17 cellular contexts compared by ENCODE assay signal in the genomic region with DNA sequence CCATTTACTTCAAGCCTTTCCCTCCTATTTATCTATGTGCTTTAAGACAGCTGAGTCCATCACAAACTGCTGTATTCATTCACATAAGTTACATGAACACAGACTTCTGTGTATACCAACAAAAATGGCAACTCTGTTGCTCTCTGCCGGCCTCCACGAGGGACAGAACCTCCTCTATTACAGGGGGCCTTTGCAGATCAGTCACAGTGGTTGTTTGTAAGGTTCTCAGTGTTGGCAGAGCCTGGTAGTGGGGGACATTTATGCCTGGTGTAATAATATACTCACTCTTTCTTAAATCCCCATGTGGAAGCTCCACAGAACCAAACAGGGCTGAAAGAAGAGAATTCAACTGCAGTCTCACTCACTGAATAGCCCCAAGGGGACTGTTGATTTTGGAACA.
DNase-seq lines count a peak whose midpoint lies in the region; ATAC-seq and TF ChIP-seq lines count a peak whose summit lies in the region.
"Had no signal": no experiment of that assay in that cellular context is flagged by ENCODE, and none has a peak within 500 bp of the region (broad histone marks: within the 10 kb centered on the region; RNA-seq: fewer than 3 reads in every experiment).

No MANE protein-coding gene starts in this region.

- TF ChIP-seq CTCF in MCF 10A (IDR thresholded peaks at IDR 0.05; ENCODE audit: unreplicated experiment) = no peak

- H3K9me3 Mint-ChIP-seq in MCF 10A (ENCODE audit: unreplicated experiment) = no peaks in the 10 kb centered on the region
- H3K9me3 Mint-ChIP-seq: CD4-positive, alpha-beta T cell had no signal

- DNase-seq in Ammon's horn (ENCODE audit: low spot score) (peak; percentile 54), caudate nucleus (lab: John Stamatoyannopoulos, UW) (peak in 7 of 61 donors; percentile 6 to 35 (median 27)), globus pallidus (ENCODE audit: low spot score) (peak; percentile 41), pons (ENCODE audit: low spot score) (peak; percentile 77), NCI-H2227 treated with DMSO at 0.1 percent for 48 hours (lab: John Stamatoyannopoulos, UW) (no peak), MCF 10A (ENCODE audit: unreplicated experiment) (no peak)
- no peak for DNase-seq in central memory CD4-positive, alpha-beta T cell
- DNase-seq: 8988T; AML-193; Calu3; CD4-positive, alpha-beta T cell; DMS 273 treated with DMSO at 0.1 percent for 48 hours; DMS79; GOT3 had no signal

- no peak for ATAC-seq in GM18909 (IDR thresholded peaks at IDR 0.05; ENCODE audit: poor library complexity, unreplicated experiment)
- ATAC-seq: HepG2 had no signal

- CTCF ChIA-PET in MCF 10A (lab: Yijun Ruan, JAX) = interaction anchor here (0.6 to 0.7 kb wide), 3 partner anchors 71 to 882 kb away, joined by 3 read pairs; no protein-coding TSS in a partner anchor

- peak overlapping the region; percentile 54 for H3K27ac ChIP-seq in caudate nucleus (ENCODE audit: low read depth, low read length)
- H3K27ac ChIP-seq: BLaER1 treated with 17β-estradiol and CSF1 and Interleukin-3, amounts not matched to agents 10 nM and 100 nM had no signal

- no peak overlapping the region for H3K4me3 Mint-ChIP-seq in MCF 10A (ENCODE audit: unreplicated experiment)
- H3K4me3 Mint-ChIP-seq: CD4-positive, alpha-beta T cell had no signal

- no peaks in the 10 kb centered on the region for H3K36me3 Mint-ChIP-seq in MCF 10A (ENCODE audit: insufficient read depth, unreplicated experiment)

- no peak overlapping the region for H3K27ac Mint-ChIP-seq in MCF 10A (ENCODE audit: low read depth, unreplicated experiment)
- H3K27ac Mint-ChIP-seq: CD4-positive, alpha-beta T cell had no signal

- H3K4me1 Mint-ChIP-seq in MCF 10A (ENCODE audit: insufficient read depth, unreplicated experiment) = no peaks in the 10 kb centered on the region

- POLR2A ChIA-PET in MCF 10A (lab: Yijun Ruan, JAX) = no interaction called here

- no peaks in the 10 kb centered on the region for H3K27me3 Mint-ChIP-seq in MCF 10A (ENCODE audit: insufficient read depth, unreplicated experiment)
- H3K27me3 Mint-ChIP-seq: CD4-positive, alpha-beta T cell had no signal

- no TSS peak for BruUV-seq in MCF 10A (replicated peaks; lab: Mats Ljungman, UMichigan)

- intact Hi-C loops in MCF 10A (cut with micrococcal nuclease) = no loop called here

Comparison
In these comparisons a context has a peak if more than half of its experiments do, and no peak if none do; other contexts are left out.
1. DNase-seq: peak in Ammon's horn (single experiment), globus pallidus (single experiment) and pons (single experiment); none in NCI-H2227 treated with DMSO at 0.1 percent for 48 hours (single experiment), MCF 10A (single experiment) and central memory CD4-positive, alpha-beta T cell (single experiment).